8 cellular contexts compared by ENCODE assay signal in genomic region chrX:135931644-135932487, GRCh38. TPM values are rescaled to one million over a fixed set of nuclear protein-coding genes. Genes with fewer than 3 reads are reported as not detected.
DNase-seq lines count a peak whose midpoint lies in the region; ATAC-seq and TF ChIP-seq lines count a peak whose summit lies in the region.

No MANE protein-coding gene starts in this region.

- WGBS in transverse colon (ENCODE audit: low coverage in 1 of 2), 2 donors: 28 to 51% methylated on average over 7 to 19 of the region's 19 CpGs

- no peak for TF ChIP-seq EP300 in transverse colon (IDR thresholded peaks at IDR 0.05; ENCODE audit: low read depth)

- H3K27ac ChIP-seq in transverse colon: no peak overlapping the region

- H3K4me3 Mint-ChIP-seq in naive B cell: peak overlapping the region in 1 of 8 donors; percentile 15

- H3K36me3 Mint-ChIP-seq in naive B cell: no peaks in the 10 kb centered on the region

- H3K27me3 Mint-ChIP-seq in naive B cell: peaks cover 0 to 8% (median 0%) of the 10 kb centered on the region in 3 donors

- no peak for TF ChIP-seq POLR2A in transverse colon (IDR thresholded peaks at IDR 0.05)

- H3K9me3 ChIP-seq in transverse colon: no peaks in the 10 kb centered on the region

- H3K4me1 Mint-ChIP-seq in naive B cell: no peaks in the 10 kb centered on the region

- H3K9me3 Mint-ChIP-seq in naive B cell: peaks cover 0 to 6% (median 1%) of the 10 kb centered on the region in 7 donors

- no peaks in the 10 kb centered on the region for H3K36me3 ChIP-seq in transverse colon

- H3K4me3 ChIP-seq in AG10803 (ENCODE audit: low read length): no peak overlapping the region
- no peak overlapping the region for H3K4me3 ChIP-seq in transverse colon

- H3K4me1 ChIP-seq in transverse colon: no peaks in the 10 kb centered on the region

- intact Hi-C loops in transverse colon (cut with DNase I; ENCODE audit: low total_unique reads): no loop called here

- in situ Hi-C loops in transverse colon (cut with MboI; ENCODE audit: low pct_ligation_motif_present in 1 of 4, low pct_unique_long_range_greater_than_20kb in 1 of 4, low sequenced_read_pairs in 3 of 4): no loop called here

- H3K27me3 ChIP-seq in transverse colon: no peaks in the 10 kb centered on the region

- peak; percentile 27 for DNase-seq in AG10803 (ENCODE audit: low read depth)
- DNase-seq in NCI-H1048 (lab: John Stamatoyannopoulos, UW): peak; percentile 7
- peak; percentile 1 to 35 for DNase-seq in activated CD4-positive, alpha-beta T cell treated with anti-CD3 and anti-CD28 coated beads for 4 hours
- DNase-seq in effector CD8-positive, alpha-beta T cell (lab: John Stamatoyannopoulos, UW): peak; percentile 3
- DNase-seq in naive B cell: peak; percentile 23
- peak; percentile 56 for DNase-seq in transverse colon

- TF ChIP-seq CTCF in AG10803 (conservative IDR thresholded peaks at IDR 0.05; ENCODE audit: low read length) (peak; percentile 67), transverse colon (IDR thresholded peaks at IDR 0.05) (peak in 4 of 5 experiments; percentile 39 to 69 (median 54))

- ATAC-seq in GM18867 (IDR thresholded peaks at IDR 0.05; ENCODE audit: unreplicated experiment): peak; percentile 82
- ATAC-seq in naive B cell (ENCODE audit: low read depth in 2 of 2): peak in 1 of 2 donors; percentile 46
- no peak for ATAC-seq in HG02571 (IDR thresholded peaks at IDR 0.05; ENCODE audit: unreplicated experiment)

- H3K27ac Mint-ChIP-seq in naive B cell: no peak overlapping the region

RNA-seq across cellular contexts. Expression of gene SAGE1, which starts 38.4 kb away (rescaled TPM):
- not detected for polyA plus RNA-seq in naive B cell (ENCODE audit: low read depth in 6 of 6)
- total RNA-seq in transverse colon: not detected

RNA-seq across cellular contexts. Expression of gene CT45A10, which starts 38.6 kb away (rescaled TPM):
- not detected for polyA plus RNA-seq in naive B cell (ENCODE audit: low read depth in 6 of 6)
- not detected for total RNA-seq in transverse colon

RNA-seq across cellular contexts. Expression of gene MMGT1, which starts 41.9 kb away (rescaled TPM):
- polyA plus RNA-seq in naive B cell (ENCODE audit: low read depth in 6 of 6): 10 to 100 TPM in 3 of 6 donors, 1 to 10 TPM in 3; 7.6 to 11.5 (median 10.4) TPM
- total RNA-seq in transverse colon: 10 to 100 TPM in 3 of 4 donors, 1 to 10 TPM in 1; 2.0 to 27.0 (median 15.7) TPM

RNA-seq across cellular contexts. Expression of gene SLC9A6, which starts 53.4 kb away (rescaled TPM):
- polyA plus RNA-seq in naive B cell (ENCODE audit: low read depth in 6 of 6): 10 to 100 TPM in 4 of 6 donors, 1 to 10 TPM in 2; 9.2 to 18.8 (median 10.7) TPM
- total RNA-seq in transverse colon: 10 to 100 TPM; 13.5 to 26.3 (median 21.7) TPM

Comparison
In these comparisons a context has a peak if more than half of its experiments do, and no peak if none do; other contexts are left out.
1. DNase-seq: peak in every context shown above with its lines; median percentile 56 in transverse colon; 27 in AG10803; 23 in naive B cell; 18 in activated CD4-positive, alpha-beta T cell treated with anti-CD3 and anti-CD28 coated beads for 4 hours; 7 in NCI-H1048; 3 in effector CD8-positive, alpha-beta T cell.